In the genomic region with DNA sequence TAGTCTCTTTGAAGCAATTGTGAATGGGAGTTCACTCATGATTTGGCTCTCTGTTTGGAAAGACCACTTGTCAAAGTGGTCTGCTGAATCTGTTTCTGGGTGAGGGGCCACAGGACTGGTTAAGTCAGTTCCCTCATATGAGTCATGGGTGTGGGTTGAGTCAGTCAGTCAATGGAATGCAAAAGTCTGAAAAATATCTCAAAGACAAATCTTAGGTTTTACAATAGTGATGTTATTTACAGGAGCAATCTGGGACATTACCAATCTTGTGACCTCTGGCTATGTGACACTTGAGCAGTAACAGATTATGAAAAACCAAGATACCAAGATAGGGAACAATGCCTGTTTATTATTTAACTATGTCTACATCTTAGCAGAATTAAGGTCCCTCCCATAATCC, we compare ENCODE assay signal across 17 cellular contexts.
DNase-seq lines count a peak whose midpoint lies in the region; ATAC-seq, FAIRE-seq and TF ChIP-seq lines count a peak whose summit lies in the region.
"Had no signal": no experiment of that assay in that cellular context is flagged by ENCODE, and none has a peak within 500 bp of the region (broad histone marks: within the 10 kb centered on the region; RNA-seq: fewer than 3 reads in every experiment).

No MANE protein-coding gene starts in this region.

- no peak overlapping the region for H3K4me3 Mint-ChIP-seq in T-cell
- no peak overlapping the region for H3K4me3 Mint-ChIP-seq in activated CD8-positive, alpha-beta T cell treated with anti-CD3 and anti-CD28 coated beads, Interleukin-2, amount 10 ng/mL, durations not matched to agents 7 days and 5 days

- FAIRE-seq in endothelial cell of umbilical vein (lab: Jason Lieb, UNC), result no peak
- FAIRE-seq: GM19239 had no signal

- no peak overlapping the region for H3K9ac ChIP-seq in endothelial cell of umbilical vein (replicated peaks; ENCODE audit: extremely low read depth, insufficient read depth, low read length)
- H3K9ac ChIP-seq: KMS-11 had no signal

- POLR2A ChIA-PET in endothelial cell of umbilical vein (lab: Charles Lee), result no interaction called here
- POLR2A ChIA-PET in T-cell (lab: Charles Lee), result no interaction called here
- POLR2A ChIA-PET in activated CD8-positive, alpha-beta T cell treated with anti-CD3 and anti-CD28 coated beads, Interleukin-2, amount 10 ng/mL, durations not matched to agents 7 days and 5 days (lab: Charles Lee), result no interaction called here

- H3K27ac ChIP-seq in endothelial cell of umbilical vein (ENCODE audit: insufficient read depth, low read depth, low read length) (no peak overlapping the region), mesodermal cell (ENCODE audit: low read depth, low read length, severe bottlenecking) (peak overlapping the region; percentile 86)
- H3K27ac ChIP-seq: epithelial cell of prostate, KMS-11, SJSA1 had no signal

- ATAC-seq in GM19395 (IDR thresholded peaks at IDR 0.05; ENCODE audit: unreplicated experiment) (no peak), T-cell (replicated peaks in 1 of 4) (no peak)
- ATAC-seq in activated CD8-positive, alpha-beta T cell treated with anti-CD3 and anti-CD28 coated beads, Interleukin-2, amount 10 ng/mL, durations not matched to agents 7 days and 5 days, result no peak

- DNase-seq in COLO829 (ENCODE audit: low spot score) (peak; percentile 7), LHCN-M2 (ENCODE audit: low read depth) (peak; percentile 69), endothelial cell of umbilical vein (ENCODE audit: low read depth, low spot score) (no peak), NCI-H2171 treated with DMSO at 0.1 percent for 48 hours (lab: John Stamatoyannopoulos, UW) (no peak), T-cell (no peak)
- no peak for DNase-seq in activated CD8-positive, alpha-beta T cell treated with anti-CD3 and anti-CD28 coated beads, Interleukin-2, amount 10 ng/mL, durations not matched to agents 7 days and 5 days
- DNase-seq: activated naive CD4-positive, alpha-beta T cell; DND-41; NCI-H1694; NCI-H774; posterior cingulate gyrus had no signal

- TF ChIP-seq CTCF in endothelial cell of umbilical vein (IDR thresholded peaks at IDR 0.05; ENCODE audit: extremely low read depth in 1 of 2, insufficient read depth in 1 of 2, low read depth in 1 of 2, low read length in 2 of 2), result no peak

- H3K9me1 ChIP-seq in endothelial cell of umbilical vein (replicated peaks; ENCODE audit: control insufficient read depth, extremely low read depth, insufficient read depth, low read length), result no peaks in the 10 kb centered on the region

- TF ChIP-seq POLR2A in endothelial cell of umbilical vein (IDR thresholded peaks at IDR 0.05; ENCODE audit: low read depth, low read length), result no peak

- intact Hi-C loops in endothelial cell of umbilical vein (cut with micrococcal nuclease), result no loop called here

- H3K27me3 ChIP-seq in endothelial cell of umbilical vein (ENCODE audit: control insufficient read depth in 2 of 2, insufficient read depth in 2 of 2, low read length in 2 of 2), result no peaks in the 10 kb centered on the region
- H3K27me3 ChIP-seq: SJSA1 had no signal

- dilution Hi-C loops in endothelial cell of umbilical vein (cut with MboI; ENCODE audit: extremely low pct_ligation_motif_present, low sequenced_read_pairs), result no loop called here

- H3K4me3 ChIP-seq in endothelial cell of umbilical vein (replicated peaks in 1 of 3; ENCODE audit: insufficient read depth in 1 of 3, low read depth in 1 of 3, low read length in 3 of 3), result no peak overlapping the region
- no peak overlapping the region for H3K4me3 ChIP-seq in mesodermal cell (ENCODE audit: extremely low read depth, insufficient read depth, low read length, poor library complexity, severe bottlenecking)
- H3K4me3 ChIP-seq: SJSA1 had no signal

- peaks cover 0 to 2% of the 10 kb centered on the region in 2 donors for H3K27me3 Mint-ChIP-seq in T-cell
- no peaks in the 10 kb centered on the region for H3K27me3 Mint-ChIP-seq in activated CD8-positive, alpha-beta T cell treated with anti-CD3 and anti-CD28 coated beads, Interleukin-2, amount 10 ng/mL, durations not matched to agents 7 days and 5 days (ENCODE audit: low read depth)

- peaks cover 3% of the 10 kb centered on the region for H3K4me1 ChIP-seq in endothelial cell of umbilical vein (ENCODE audit: control insufficient read depth, extremely low read depth, insufficient read depth, low read length)
- peaks cover 18% of the 10 kb centered on the region for H3K4me1 ChIP-seq in mesodermal cell (ENCODE audit: control insufficient read depth, insufficient read depth, low read length, poor library complexity, severe bottlenecking)

- peaks cover 2% of the 10 kb centered on the region for H3K9me3 ChIP-seq in endothelial cell of umbilical vein (replicated peaks; ENCODE audit: control insufficient read depth, insufficient read depth, low read length)
- H3K9me3 ChIP-seq in mesodermal cell (ENCODE audit: control insufficient read depth, low read length), result peaks cover 10% of the 10 kb centered on the region
- H3K9me3 ChIP-seq: SJSA1 had no signal

- CTCF ChIA-PET in endothelial cell of umbilical vein (lab: Charles Lee), result no interaction called here
- CTCF ChIA-PET in T-cell (lab: Charles Lee), result no interaction called here
- CTCF ChIA-PET in activated CD8-positive, alpha-beta T cell treated with anti-CD3 and anti-CD28 coated beads, Interleukin-2, amount 10 ng/mL, durations not matched to agents 7 days and 5 days (lab: Charles Lee), result no interaction called here

- no peak overlapping the region for H2AFZ ChIP-seq in endothelial cell of umbilical vein (ENCODE audit: low read depth, low read length)

- H3K27ac Mint-ChIP-seq in T-cell, result no peak overlapping the region
- H3K27ac Mint-ChIP-seq in activated CD8-positive, alpha-beta T cell treated with anti-CD3 and anti-CD28 coated beads, Interleukin-2, amount 10 ng/mL, durations not matched to agents 7 days and 5 days, result no peak overlapping the region

- H3K36me3 Mint-ChIP-seq in T-cell, result no peaks in the 10 kb centered on the region
- H3K36me3 Mint-ChIP-seq in activated CD8-positive, alpha-beta T cell treated with anti-CD3 and anti-CD28 coated beads, Interleukin-2, amount 10 ng/mL, durations not matched to agents 7 days and 5 days (ENCODE audit: low read depth), result no peaks in the 10 kb centered on the region

- H3K36me3 ChIP-seq in endothelial cell of umbilical vein (ENCODE audit: control insufficient read depth in 2 of 2, extremely low read depth in 1 of 2, insufficient read depth in 2 of 2, low read length in 2 of 2) (no peaks in the 10 kb centered on the region), mesodermal cell (ENCODE audit: control insufficient read depth, insufficient read depth, low read length) (no peaks in the 10 kb centered on the region)
- H3K36me3 ChIP-seq: SJSA1 had no signal

- H4K20me1 ChIP-seq in endothelial cell of umbilical vein (replicated peaks; ENCODE audit: control insufficient read depth, extremely low read depth, insufficient read depth, low read length), result no peaks in the 10 kb centered on the region

- H3K9me3 Mint-ChIP-seq in T-cell, result peaks cover 0 to 15% (median 3%) of the 10 kb centered on the region in 3 donors
- no peaks in the 10 kb centered on the region for H3K9me3 Mint-ChIP-seq in activated CD8-positive, alpha-beta T cell treated with anti-CD3 and anti-CD28 coated beads, Interleukin-2, amount 10 ng/mL, durations not matched to agents 7 days and 5 days (ENCODE audit: insufficient read depth)

- no peaks in the 10 kb centered on the region for H3K4me1 Mint-ChIP-seq in T-cell
- no peaks in the 10 kb centered on the region for H3K4me1 Mint-ChIP-seq in activated CD8-positive, alpha-beta T cell treated with anti-CD3 and anti-CD28 coated beads, Interleukin-2, amount 10 ng/mL, durations not matched to agents 7 days and 5 days (ENCODE audit: low read depth)

- no peaks in the 10 kb centered on the region for H3K79me2 ChIP-seq in endothelial cell of umbilical vein (ENCODE audit: control insufficient read depth, insufficient read depth, low read length)

- BruUV-seq in endothelial cell of umbilical vein (replicated peaks; lab: Mats Ljungman, UMichigan), result no TSS peak

- H3K4me2 ChIP-seq in endothelial cell of umbilical vein (ENCODE audit: insufficient read depth, low read length), result no peak overlapping the region
- H3K4me2 ChIP-seq: KMS-11 had no signal

TF ChIP-seq in endothelial cell of umbilical vein, 7 proteins besides CTCF, POLR2A, EP300 and RAD21:
- TF ChIP-seq EZH2 (IDR thresholded peaks at IDR 0.05; ENCODE audit: borderline replicate concordance, low read depth, low read length, severe bottlenecking) (no peak), FOS (IDR thresholded peaks at IDR 0.05; ENCODE audit: borderline replicate concordance, insufficient read depth, low read length) (peak; percentile 20)
TF ChIP-seq in endothelial cell of umbilical vein: peak in this region for 1.

Comparison
In these comparisons a context has a peak if more than half of its experiments do, and no peak if none do; other contexts are left out.
1. DNase-seq: peak in COLO829 (single experiment) and LHCN-M2 (single experiment); none in endothelial cell of umbilical vein (single experiment), NCI-H2171 treated with DMSO at 0.1 percent for 48 hours (single experiment), T-cell (0 of 34) and activated CD8-positive, alpha-beta T cell treated with anti-CD3 and anti-CD28 coated beads, Interleukin-2, amount 10 ng/mL, durations not matched to agents 7 days and 5 days (single experiment).